ENCODE assay signal across 1 cellular context in the genomic region with DNA sequence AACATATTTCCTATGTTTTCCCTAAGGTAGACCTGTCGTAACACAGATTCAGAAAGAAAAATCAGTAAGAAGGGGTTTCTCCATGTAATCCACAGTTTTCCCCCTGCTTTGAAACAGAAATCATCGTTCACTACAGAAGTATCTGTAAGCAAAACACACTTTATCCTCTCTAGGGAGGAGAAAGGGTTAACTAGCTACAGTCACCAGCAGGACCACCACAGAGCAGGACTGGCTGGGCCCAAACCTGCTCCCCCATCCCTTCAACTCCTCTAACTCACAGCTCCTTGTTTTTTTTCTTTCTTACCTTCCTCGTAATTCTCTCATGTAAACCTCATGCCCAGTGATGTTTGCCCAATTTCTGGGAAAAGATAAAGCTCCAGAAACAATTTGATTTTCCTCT.
TF ChIP-seq lines count a peak whose summit lies in the region.

No MANE protein-coding gene starts in this region.

TF ChIP-seq in WTC11, 78 proteins besides CTCF, POLR2A, EP300 and RAD21 (continued from another document):
- TF ChIP-seq NFATC4 (CRISPR knock-in tag; IDR thresholded peaks at IDR 0.05) (no peak), SMAD3 (CRISPR knock-in tag; IDR thresholded peaks at IDR 0.05; ENCODE audit: borderline replicate concordance) (no peak), PRRX2 (CRISPR knock-in tag; IDR thresholded peaks at IDR 0.05) (no peak)
TF ChIP-seq in WTC11: peak in this region for 0.
